ENCODE assay signal across 8 cellular contexts in the genomic region with DNA sequence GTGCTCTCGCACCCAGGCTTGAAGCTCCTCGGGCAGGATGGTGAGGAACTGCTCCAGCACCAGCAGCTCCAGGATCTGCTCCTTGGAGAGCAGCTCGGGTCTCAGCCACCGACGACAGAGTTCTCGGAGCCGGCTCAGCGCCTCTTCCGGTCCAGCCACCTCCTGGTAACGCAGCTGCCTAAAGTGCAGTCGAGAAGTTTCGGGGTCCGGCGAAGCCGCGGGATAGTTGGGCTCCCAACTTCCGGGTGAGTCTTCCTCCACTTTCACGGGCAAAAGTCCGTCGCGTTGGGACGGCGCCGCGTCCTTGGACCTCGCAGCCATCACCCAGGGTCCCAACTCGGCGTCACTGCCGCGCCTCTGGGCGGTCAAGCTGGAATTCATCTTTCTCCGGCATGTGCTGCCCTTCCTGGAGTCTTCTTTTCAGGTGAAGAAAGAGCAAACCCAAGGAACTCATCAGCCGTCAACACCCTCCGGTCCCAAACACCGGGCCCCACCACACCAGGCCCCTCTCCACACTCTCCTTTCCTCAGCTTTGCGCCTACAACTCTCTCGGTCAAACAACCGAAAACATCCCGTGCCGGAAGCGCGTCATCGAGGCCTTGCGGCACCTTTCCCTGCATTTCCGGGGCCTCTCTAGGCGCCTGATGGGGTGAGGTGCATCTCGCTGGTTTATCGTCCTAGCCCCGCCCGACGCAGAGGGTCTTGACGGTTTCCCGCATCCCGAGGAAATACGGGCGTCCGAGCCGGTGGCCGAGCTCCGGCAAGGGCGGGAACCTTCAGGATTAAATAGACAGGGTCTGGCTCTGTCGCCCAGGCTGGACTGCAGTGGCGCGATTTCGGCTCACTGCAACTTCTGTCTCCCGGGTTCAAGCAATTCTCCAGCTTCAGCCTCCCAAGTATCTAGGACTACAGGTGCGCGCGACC. TPM values are rescaled to one million over a fixed set of nuclear protein-coding genes. Genes with fewer than 3 reads are reported as not detected.
DNase-seq lines count a peak whose midpoint lies in the region; ATAC-seq, FAIRE-seq and TF ChIP-seq lines count a peak whose summit lies in the region.

A gene (minus strand): TSS at position 569 of the 924 bp plus-strand sequence. CDS start 188 bp downstream, at position 381.

- in situ Hi-C loops in KBM-7 (cut with MboI; ENCODE audit: low pct_unique_long_range_greater_than_20kb, low sequenced_read_pairs) = no loop called here

- H3K9ac ChIP-seq in mucosa of stomach (ENCODE audit: low read length) = peak within 1 kb of the TSS; percentile 93

- H3K9me3 ChIP-seq in Peyer's patch (peaks cover 0 to 3% (median 0%) of the 10 kb centered on the region in 4 donors), mucosa of stomach (ENCODE audit: control insufficient read depth, low read length) (no peaks in the 10 kb centered on the region)

- H3K4me1 ChIP-seq in Peyer's patch (peaks cover 2 to 26% (median 13%) of the 10 kb centered on the region in 4 donors), mucosa of stomach (ENCODE audit: control insufficient read depth, insufficient read depth, low read length) (peaks cover 14% of the 10 kb centered on the region)

- peak; percentile 93 for DNase-seq in D721Med (ENCODE audit: insufficient read length, low spot score)
- DNase-seq in KBM-7 = peak; percentile 90
- peak; percentile 92 to 97 (median 94) for DNase-seq in Peyer's patch
- DNase-seq in activated T-cell treated with anti-CD3 and anti-CD28 coated beads, Interleukin-2, amount 50 U/mL, for 48 hours = peak; percentile 92
- DNase-seq in stimulated activated CD8-positive, alpha-beta memory T cell treated with anti-CD3 and anti-CD28 coated beads, Interleukin-4, amount 100 ng/mL, for 48 hours = peak; percentile 92

- peaks cover 0 to 18% (median 0%) of the 10 kb centered on the region in 3 donors for H3K36me3 ChIP-seq in Peyer's patch
- peaks cover 4% of the 10 kb centered on the region for H3K36me3 ChIP-seq in mucosa of stomach (ENCODE audit: control insufficient read depth, insufficient read depth, low read length)

- H3K4me3 ChIP-seq in Peyer's patch (peak within 1 kb of the TSS; percentile 73 to 98 (median 86)), mucosa of stomach (ENCODE audit: low read length) (peak within 1 kb of the TSS; percentile 97)

- no peak for TF ChIP-seq CTCF in D721Med (IDR thresholded peaks at IDR 0.05; ENCODE audit: insufficient read depth, missing control alignments)
- peak in 1 of 6 experiments; percentile 10 for TF ChIP-seq CTCF in Peyer's patch (IDR thresholded peaks at IDR 0.05)

- ATAC-seq in GM21528 (IDR thresholded peaks at IDR 0.05; ENCODE audit: low FRiP score, unreplicated experiment) (peak; percentile 37), esophagus mucosa (peak; percentile 63)

- H3K27me3 ChIP-seq in Peyer's patch (no peaks in the 10 kb centered on the region), mucosa of stomach (ENCODE audit: control insufficient read depth, insufficient read depth, low read length) (no peaks in the 10 kb centered on the region)

- FAIRE-seq in D721Med (lab: Jason Lieb, UNC) = no peak

- TF ChIP-seq POLR2A in Peyer's patch (IDR thresholded peaks at IDR 0.05) = peak; percentile 71 to 73

- peak within 1 kb of the TSS; percentile 93 to 99 (median 98) for H3K27ac ChIP-seq in Peyer's patch

RNA-seq across cellular contexts. Expression of the gene that starts here (rescaled TPM):
- total RNA-seq in Peyer's patch (10 to 100 TPM; 37.3 to 71.8 (median 58.0) TPM), esophagus mucosa (15.4 TPM)

Comparison
In these comparisons a context has a peak if more than half of its experiments do, and no peak if none do; other contexts are left out.
1. Peak in every context shown above with its lines: DNase-seq, ATAC-seq, H3K4me3 ChIP-seq and H3K27ac ChIP-seq.